8 cellular contexts compared by ENCODE assay signal in genomic region chr12:76020281-76020680, GRCh38. TPM values are rescaled to one million over a fixed set of nuclear protein-coding genes. Genes with fewer than 3 reads are reported as not detected.
A peak's percentile ranks its signal among the peaks of the same experiment; 100 is the strongest.
DNase-seq lines count a peak whose midpoint lies in the region; ATAC-seq lines count a peak whose summit lies in the region.

No MANE protein-coding gene starts in this region.

- no peaks in the 10 kb centered on the region for H3K9me3 Mint-ChIP-seq in T-cell
- no peaks in the 10 kb centered on the region for H3K9me3 Mint-ChIP-seq in stimulated activated naive CD8-positive, alpha-beta T cell treated with anti-CD3 and anti-CD28 coated beads, Interleukin-15, amount 100 ng/mL, for 72 hours

- no peaks in the 10 kb centered on the region for H3K36me3 Mint-ChIP-seq in T-cell

- peak; percentile 65 for ATAC-seq in GM18502 (IDR thresholded peaks at IDR 0.05; ENCODE audit: poor library complexity, unreplicated experiment)
- ATAC-seq in HG03135 (IDR thresholded peaks at IDR 0.05; ENCODE audit: unreplicated experiment): peak; percentile 56
- peak; percentile 60 to 81 (median 70) for ATAC-seq in T-cell (replicated peaks in 1 of 4)
- ATAC-seq in stimulated activated naive CD8-positive, alpha-beta T cell treated with anti-CD3 and anti-CD28 coated beads, Interleukin-15, amount 100 ng/mL, for 72 hours: peak; percentile 97
- no peak for ATAC-seq in HG03469 (IDR thresholded peaks at IDR 0.05; ENCODE audit: unreplicated experiment)

- H3K4me3 Mint-ChIP-seq in T-cell: peak overlapping the region; percentile 63 to 73 (median 71)
- H3K4me3 Mint-ChIP-seq in stimulated activated naive CD8-positive, alpha-beta T cell treated with anti-CD3 and anti-CD28 coated beads, Interleukin-15, amount 100 ng/mL, for 72 hours: peak overlapping the region; percentile 80 to 83

- no peaks in the 10 kb centered on the region for H3K27me3 Mint-ChIP-seq in T-cell
- peaks cover 4% of the 10 kb centered on the region for H3K27me3 Mint-ChIP-seq in stimulated activated naive CD8-positive, alpha-beta T cell treated with anti-CD3 and anti-CD28 coated beads, Interleukin-15, amount 100 ng/mL, for 72 hours

- H3K4me1 Mint-ChIP-seq in T-cell: peaks cover 19 to 48% (median 44%) of the 10 kb centered on the region in 3 donors
- peaks cover 63% of the 10 kb centered on the region for H3K4me1 Mint-ChIP-seq in stimulated activated naive CD8-positive, alpha-beta T cell treated with anti-CD3 and anti-CD28 coated beads, Interleukin-15, amount 100 ng/mL, for 72 hours

- DNase-seq in T-cell: peak in 33 of 34 experiments; percentile 40 to 77 (median 61)
- peak; percentile 70 for DNase-seq in amniotic epithelial cell (ENCODE audit: low read depth)
- peak; percentile 31 for DNase-seq in mucosa of gallbladder (ENCODE audit: low spot score)
- DNase-seq in stimulated activated naive CD8-positive, alpha-beta T cell treated with anti-CD3 and anti-CD28 coated beads, Interleukin-15, amount 100 ng/mL, for 72 hours: peak; percentile 74 to 92
- no peak for DNase-seq in NCI-H128 (lab: John Stamatoyannopoulos, UW; ENCODE audit: unreplicated experiment)

- CTCF ChIA-PET in T-cell (lab: Charles Lee): interaction anchor here (0.8 to 2.4 kb wide), 3 partner anchors 10 to 508 kb away, joined by 3 to 31 read pairs (median 5); partner anchors contain the start of genes KRR1 (in 1 of the 2) and PHLDA1 (in 1 of the 2)

- H3K27ac Mint-ChIP-seq in T-cell: peak overlapping the region; percentile 98
- peak overlapping the region; percentile 98 to 99 for H3K27ac Mint-ChIP-seq in stimulated activated naive CD8-positive, alpha-beta T cell treated with anti-CD3 and anti-CD28 coated beads, Interleukin-15, amount 100 ng/mL, for 72 hours

- POLR2A ChIA-PET in T-cell (lab: Charles Lee): interaction anchor here in 1 of 2 donors (0.7 to 2.3 kb wide), 4 partner anchors 10 to 509 kb away, joined by 3 to 43 read pairs (median 4); partner anchors contain the start of gene PHLDA1

RNA-seq across cellular contexts. Expression of gene PHLDA1, which starts 11.3 kb away (rescaled TPM):
- total RNA-seq in T-cell (10 to 100 TPM in 1 of 5 donors, 1 to 10 TPM in 4; 5.4 to 11.7 (median 7.1) TPM), mucosa of gallbladder (5.2 TPM)
